9 cellular contexts compared by ENCODE assay signal in genomic region chr17:44004761-44005526, GRCh38. TPM values are rescaled to one million over a fixed set of nuclear protein-coding genes. Genes with fewer than 3 reads are reported as not detected.
DNase-seq lines count a peak whose midpoint lies in the region; ATAC-seq and TF ChIP-seq lines count a peak whose summit lies in the region.
"Had no signal": no experiment of that assay in that cellular context is flagged by ENCODE, and none has a peak within 500 bp of the region (broad histone marks: within the 10 kb centered on the region; RNA-seq: fewer than 3 reads in every experiment).

No MANE protein-coding gene starts in this region.

- H2AFZ ChIP-seq in PC-3 (ENCODE audit: low read length) (peak overlapping the region; percentile 63), neural progenitor cell (replicated peaks) (no peak overlapping the region)

- no peaks in the 10 kb centered on the region for H3K27me3 ChIP-seq in PC-3 (ENCODE audit: low read length)
- peaks cover 50% of the 10 kb centered on the region for H3K27me3 ChIP-seq in neural progenitor cell

- H3K9me3 ChIP-seq in PC-3 (ENCODE audit: low read length) (no peaks in the 10 kb centered on the region), neural progenitor cell (ENCODE audit: low read depth) (no peaks in the 10 kb centered on the region)

- H3K79me2 ChIP-seq in PC-3 (ENCODE audit: low read length) = peaks cover 18% of the 10 kb centered on the region; the same call in 1 of the 2 replicates
- H3K79me2 ChIP-seq in neural progenitor cell (ENCODE audit: low read depth) = no peaks in the 10 kb centered on the region

- ATAC-seq in PC-3 (peak; percentile 1; the same call in 1 of the 2 replicates), GM18498 (IDR thresholded peaks at IDR 0.05; ENCODE audit: unreplicated experiment) (no peak), GM18517 (IDR thresholded peaks at IDR 0.05; ENCODE audit: unreplicated experiment) (no peak), HG03342 (IDR thresholded peaks at IDR 0.05; ENCODE audit: unreplicated experiment) (no peak)

- TF ChIP-seq CTCF in CD14-positive monocyte (IDR thresholded peaks at IDR 0.05) (no peak), PC-3 (conservative IDR thresholded peaks at IDR 0.05; ENCODE audit: low read depth, low read length) (no peak), epithelial cell of esophagus (IDR thresholded peaks at IDR 0.05; ENCODE audit: insufficient read depth, low read depth, low read length, missing control alignments) (no peak), neural progenitor cell (IDR thresholded peaks at IDR 0.05) (no peak), HFFc6 (IDR thresholded peaks at IDR 0.05) (no peak)

- H3K27ac ChIP-seq in PC-3 (ENCODE audit: low read length) (peak overlapping the region; percentile 66), neural progenitor cell (no peak overlapping the region)

- H3K4me1 Mint-ChIP-seq in CD14-positive monocyte (peaks cover 40% of the 10 kb centered on the region), neural progenitor cell (peaks cover 19% of the 10 kb centered on the region), HFFc6 (ENCODE audit: low read depth) (peaks cover 53% of the 10 kb centered on the region)

- DNase-seq in CD14-positive monocyte (ENCODE audit: low spot score) (no peak), PC-3 (peak; percentile 57), epithelial cell of esophagus (ENCODE audit: low read depth) (peak; percentile 54), neural progenitor cell (ENCODE audit: low spot score) (peak; percentile 58), HFFc6 (no peak)

- H4K20me1 ChIP-seq in PC-3 (ENCODE audit: low read length) (no peaks in the 10 kb centered on the region), neural progenitor cell (ENCODE audit: low read depth) (peaks cover 23% of the 10 kb centered on the region)

- peak overlapping the region; percentile 74 for H3K9ac ChIP-seq in PC-3 (ENCODE audit: low read length)
- no peak overlapping the region for H3K9ac ChIP-seq in neural progenitor cell

- H3K4me3 ChIP-seq in PC-3 (ENCODE audit: low read length) = peak overlapping the region; percentile 83
- H3K4me3 ChIP-seq in epithelial cell of esophagus (ENCODE audit: low read length) = peak overlapping the region; percentile 48
- H3K4me3 ChIP-seq in neural progenitor cell = peak overlapping the region; percentile 71

- no peaks in the 10 kb centered on the region for H3K9me2 ChIP-seq in PC-3 (replicated peaks; ENCODE audit: low read length)

- H3K4me1 ChIP-seq in PC-3 (ENCODE audit: insufficient read depth, low read length) (peaks cover 33% of the 10 kb centered on the region), neural progenitor cell (peaks cover 19% of the 10 kb centered on the region)

- H3K4me2 ChIP-seq in PC-3 (ENCODE audit: low read length) = peak overlapping the region; percentile 96
- peak overlapping the region; percentile 84 for H3K4me2 ChIP-seq in neural progenitor cell

- H3F3A ChIP-seq in PC-3 (ENCODE audit: low read length, unreplicated experiment) (peaks cover 4% of the 10 kb centered on the region), neural progenitor cell (ENCODE audit: low read depth) (peaks cover 28% of the 10 kb centered on the region)

- H3K9me3 Mint-ChIP-seq in CD14-positive monocyte = peaks cover 0 to 17% (median 5%) of the 10 kb centered on the region in 7 donors
- no peaks in the 10 kb centered on the region for H3K9me3 Mint-ChIP-seq in neural progenitor cell
- no peaks in the 10 kb centered on the region for H3K9me3 Mint-ChIP-seq in HFFc6

- BruUV-seq in PC-3 (replicated peaks; lab: Mats Ljungman, UMichigan) = no TSS peak

- H3K36me3 ChIP-seq in PC-3 (ENCODE audit: low read depth, low read length) = peaks cover 7% of the 10 kb centered on the region; the same call in 1 of the 2 replicates
- no peaks in the 10 kb centered on the region for H3K36me3 ChIP-seq in neural progenitor cell

- peaks cover 44 to 61% (median 54%) of the 10 kb centered on the region in 3 donors for H3K27me3 Mint-ChIP-seq in CD14-positive monocyte (ENCODE audit: low read depth in 3 of 3)
- H3K27me3 Mint-ChIP-seq in neural progenitor cell (ENCODE audit: insufficient read depth, low read depth) = peaks cover 37% of the 10 kb centered on the region
- H3K27me3 Mint-ChIP-seq in HFFc6 (ENCODE audit: insufficient read depth) = peaks cover 4% of the 10 kb centered on the region

- POLR2A ChIA-PET in PC-3 (lab: Charles Lee; ENCODE audit: unreplicated experiment) = no interaction called here

- CTCF ChIA-PET in PC-3 (lab: Charles Lee) = interaction anchor here (0.7 kb wide), 1 partner anchor 80 kb away, joined by 3 read pairs; no protein-coding TSS in a partner anchor

- H3K36me3 Mint-ChIP-seq in CD14-positive monocyte = peaks cover 9 to 12% of the 10 kb centered on the region in 2 donors
- peaks cover 2% of the 10 kb centered on the region for H3K36me3 Mint-ChIP-seq in neural progenitor cell
- H3K36me3 Mint-ChIP-seq in HFFc6 (ENCODE audit: low read depth) = 0 out of 2 replicates have a peak, but pooled peaks cover 3% of the 10 kb centered on the region

- peak overlapping the region; percentile 41 to 94 for H3K4me3 Mint-ChIP-seq in CD14-positive monocyte
- H3K4me3 Mint-ChIP-seq in neural progenitor cell = peak overlapping the region; percentile 74
- H3K4me3 Mint-ChIP-seq in HFFc6 = no peak overlapping the region

- H3K27ac Mint-ChIP-seq in CD14-positive monocyte (no peak overlapping the region), neural progenitor cell (no peak overlapping the region), HFFc6 (no peak overlapping the region)

- intact Hi-C loops in CD14-positive monocyte (cut with micrococcal nuclease) = loop anchor here in 1 of 2 donors (5.0 kb wide), 1 partner anchor 37 kb away; no protein-coding TSS in a partner anchor
- intact Hi-C loops in PC-3 (cut with micrococcal nuclease) = loop anchor here (5.0 kb wide), 1 partner anchor 132 kb away; no protein-coding TSS in a partner anchor

RNA-seq across cellular contexts. Expression of gene NAGS, which starts 0.5 kb away (rescaled TPM):
- under 1 TPM; 0.84 to 0.93 TPM for polyA plus RNA-seq in CD14-positive monocyte
- 13.5 and 14.3 TPM in 2 replicates for total RNA-seq in PC-3 (2014; rRNA removed)
- 1.8 and 2.2 TPM in 2 replicates for total RNA-seq in neural progenitor cell (ENCODE audit: low replicate concordance)
- total RNA-seq in HFFc6 (2021; fragmentation: NEBNext Ultra II Directional; extraction: Animal tissue kit (Norgen Biotek cat#: 25700)) = 1 to 10 TPM in 3 of 6 experiments, under 1 TPM in 3; 0.63 to 1.1 (median 0.91) TPM

RNA-seq across cellular contexts. Expression of gene TMEM101, which starts 9.8 kb away (rescaled TPM):
- polyA plus RNA-seq in CD14-positive monocyte = 10 to 100 TPM; 33.6 to 41.4 TPM
- total RNA-seq in PC-3 (2014; rRNA removed) (75.5 and 85.8 TPM in 2 replicates), neural progenitor cell (ENCODE audit: low replicate concordance) (33.8 and 55.9 TPM in 2 replicates)
- total RNA-seq in HFFc6 (2021; fragmentation: NEBNext Ultra II Directional; extraction: Animal tissue kit (Norgen Biotek cat#: 25700)) = 10 to 100 TPM; 27.8 to 32.7 (median 29.2) TPM

RNA-seq across cellular contexts. Expression of gene PYY, which starts 51.2 kb away (rescaled TPM):
- polyA plus RNA-seq in CD14-positive monocyte = not detected
- not detected in 2 replicates for total RNA-seq in PC-3 (2014; rRNA removed)
- 0.40 TPM in 1 of 2 replicates, not detected in the other for total RNA-seq in neural progenitor cell (ENCODE audit: low replicate concordance)
- total RNA-seq in HFFc6 (2021; fragmentation: NEBNext Ultra II Directional; extraction: Animal tissue kit (Norgen Biotek cat#: 25700)) = under 1 TPM in 1 of 6 experiments, not detected in 5; 0.43 TPM
- total RNA-seq: T-helper 2 cell treated with Interferon-gamma antibody and Interleukin-4, amounts not matched to agents 100 ng/mL and 5 ng/mL, for 36 hours had no signal

Comparison
In these comparisons a context has a peak if more than half of its experiments do, and no peak if none do; other contexts are left out.
1. DNase-seq: peak in PC-3 (single experiment), epithelial cell of esophagus (single experiment) and neural progenitor cell (single experiment); none in CD14-positive monocyte (single experiment) and HFFc6 (single experiment).
2. Peak in every context shown above with its lines, with median percentiles within 50 percentile points of each other: H3K4me3 ChIP-seq.